In genomic region chr9:128232811-128233428, GRCh38 we compare ENCODE assay signal across 19 cellular contexts.
"Had no signal": no experiment of that assay in that cellular context is flagged by ENCODE, and none has a peak within 500 bp of the region (broad histone marks: within the 10 kb centered on the region; RNA-seq: fewer than 3 reads in every experiment).

No MANE protein-coding gene starts in this region.

- H3K27me3 ChIP-seq: colonic mucosa, neural progenitor cell, upper lobe of left lung had no signal

- H3K4me2 ChIP-seq: neural progenitor cell had no signal

- FAIRE-seq: small intestine, TTC549 had no signal

- H3K4me1 ChIP-seq: colonic mucosa, lower lobe of right lung, neural progenitor cell, parathyroid adenoma, upper lobe of left lung had no signal

- H3K9ac ChIP-seq: neural progenitor cell, parathyroid adenoma had no signal

- ATAC-seq: activated CD8-positive, alpha-beta T cell treated with anti-CD3 and anti-CD28 coated beads, Interleukin-2, amount 10 ng/mL, durations not matched to agents 7 days and 5 days had no signal

- H3K9me3 ChIP-seq: colonic mucosa, lower lobe of right lung, upper lobe of left lung had no signal

- DNase-seq: activated CD4-positive, alpha-beta T cell treated with anti-CD3 and anti-CD28 coated beads, Interleukin-2, amount 10 ng/mL, durations not matched to agents 24 days and 14 days; activated CD4-positive, CD25-positive, alpha-beta regulatory T cell; activated CD8-positive, alpha-beta memory T cell treated with anti-CD3 and anti-CD28 coated beads, Interleukin-2, amount 50 U/mL, for 4 hours; activated CD8-positive, alpha-beta T cell treated with anti-CD3 and anti-CD28 coated beads, Interleukin-2, amount 10 ng/mL, durations not matched to agents 7 days and 5 days; activated effector memory CD4-positive, alpha-beta T cell treated with anti-CD3 and anti-CD28 coated beads, Interleukin-2, amount 50 U/mL, for 16 hours; activated T-cell treated with anti-CD3 and anti-CD28 coated beads, Interleukin-2, amount 50 U/mL, for 48 hours; caudate nucleus; colonic mucosa; effector CD4-positive, alpha-beta T cell; foreskin fibroblast; glutamatergic neuron; lower lobe of right lung; small intestine; stimulated activated CD4-positive, alpha-beta T cell treated with anti-CD3 and anti-CD28 coated beads, Interleukin-4, amount 100 ng/mL, for 24 hours; stimulated activated naive CD4-positive, alpha-beta T cell treated with Interleukin-2 at 50 U/mL for 16 hours; upper lobe of left lung had no signal

- H3K4me3 ChIP-seq: colonic mucosa, lower lobe of right lung, neural progenitor cell, upper lobe of left lung had no signal

- H3K36me3 ChIP-seq: colonic mucosa, lower lobe of right lung, neural progenitor cell, upper lobe of left lung had no signal

- H2AFZ ChIP-seq: neural progenitor cell had no signal

- H3K79me2 ChIP-seq: parathyroid adenoma had no signal

- H3K27ac ChIP-seq: colonic mucosa, lower lobe of right lung, neural progenitor cell, parathyroid adenoma, upper lobe of left lung had no signal
